ENCODE assay signal across 1 cellular context in the genomic region with DNA sequence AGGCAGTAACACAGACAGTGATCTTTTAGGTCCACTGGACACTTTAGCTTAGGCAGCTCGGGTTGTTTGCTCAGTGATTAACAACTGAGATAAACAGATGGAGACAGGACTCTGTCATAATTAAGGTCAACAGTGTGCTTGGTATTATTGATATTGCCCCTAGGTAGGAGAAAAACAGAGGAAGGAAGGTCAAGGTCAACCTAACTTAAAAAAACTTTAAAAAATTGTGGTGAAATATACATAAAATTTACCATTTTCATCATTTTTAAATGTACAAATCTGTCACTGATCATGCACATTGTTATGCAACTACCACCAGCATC.
TF ChIP-seq lines count a peak whose summit lies in the region.

No MANE protein-coding gene starts in this region.

TF ChIP-seq in HepG2, 621 proteins besides CTCF, POLR2A, EP300 and RAD21 (continued from another document and continues in another):
- 0 out of 2 replicates have a peak, but pooled peaks have one; percentile 34 for TF ChIP-seq FOXO4 (CRISPR knock-in tag; conservative IDR thresholded peaks at IDR 0.05)
- TF ChIP-seq PRDM10 (CRISPR knock-in tag; IDR thresholded peaks at IDR 0.05; ENCODE audit: low read depth) = no peak
- 0 out of 2 replicates have a peak, but pooled peaks have one; percentile 38 for TF ChIP-seq SPEN (CRISPR knock-in tag; IDR thresholded peaks at IDR 0.05; ENCODE audit: low read depth)
- TF ChIP-seq IKZF5 (CRISPR knock-in tag; IDR thresholded peaks at IDR 0.05) = peak; percentile 77; the same call in 1 of the 2 replicates
- TF ChIP-seq, protein P1, sequence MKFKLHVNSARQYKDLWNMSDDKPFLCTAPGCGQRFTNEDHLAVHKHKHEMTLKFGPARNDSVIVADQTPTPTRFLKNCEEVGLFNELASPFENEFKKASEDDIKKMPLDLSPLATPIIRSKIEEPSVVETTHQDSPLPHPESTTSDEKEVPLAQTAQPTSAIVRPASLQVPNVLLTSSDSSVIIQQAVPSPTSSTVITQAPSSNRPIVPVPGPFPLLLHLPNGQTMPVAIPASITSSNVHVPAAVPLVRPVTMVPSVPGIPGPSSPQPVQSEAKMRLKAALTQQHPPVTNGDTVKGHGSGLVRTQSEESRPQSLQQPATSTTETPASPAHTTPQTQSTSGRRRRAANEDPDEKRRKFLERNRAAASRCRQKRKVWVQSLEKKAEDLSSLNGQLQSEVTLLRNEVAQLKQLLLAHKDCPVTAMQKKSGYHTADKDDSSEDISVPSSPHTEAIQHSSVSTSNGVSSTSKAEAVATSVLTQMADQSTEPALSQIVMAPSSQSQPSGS (CRISPR knock-in tag; IDR thresholded peaks at IDR 0.05) = peak; percentile 52
- TF ChIP-seq REPIN1 (CRISPR knock-in tag; IDR thresholded peaks at IDR 0.05; ENCODE audit: borderline replicate concordance, low read depth) = peak; percentile 48; the same call in 1 of the 2 replicates
- TF ChIP-seq MIXL1 (CRISPR knock-in tag; IDR thresholded peaks at IDR 0.05) = peak; percentile 100
- TF ChIP-seq PATZ1 (CRISPR knock-in tag; IDR thresholded peaks at IDR 0.05) = peak; percentile 48
- TF ChIP-seq, protein P2, sequence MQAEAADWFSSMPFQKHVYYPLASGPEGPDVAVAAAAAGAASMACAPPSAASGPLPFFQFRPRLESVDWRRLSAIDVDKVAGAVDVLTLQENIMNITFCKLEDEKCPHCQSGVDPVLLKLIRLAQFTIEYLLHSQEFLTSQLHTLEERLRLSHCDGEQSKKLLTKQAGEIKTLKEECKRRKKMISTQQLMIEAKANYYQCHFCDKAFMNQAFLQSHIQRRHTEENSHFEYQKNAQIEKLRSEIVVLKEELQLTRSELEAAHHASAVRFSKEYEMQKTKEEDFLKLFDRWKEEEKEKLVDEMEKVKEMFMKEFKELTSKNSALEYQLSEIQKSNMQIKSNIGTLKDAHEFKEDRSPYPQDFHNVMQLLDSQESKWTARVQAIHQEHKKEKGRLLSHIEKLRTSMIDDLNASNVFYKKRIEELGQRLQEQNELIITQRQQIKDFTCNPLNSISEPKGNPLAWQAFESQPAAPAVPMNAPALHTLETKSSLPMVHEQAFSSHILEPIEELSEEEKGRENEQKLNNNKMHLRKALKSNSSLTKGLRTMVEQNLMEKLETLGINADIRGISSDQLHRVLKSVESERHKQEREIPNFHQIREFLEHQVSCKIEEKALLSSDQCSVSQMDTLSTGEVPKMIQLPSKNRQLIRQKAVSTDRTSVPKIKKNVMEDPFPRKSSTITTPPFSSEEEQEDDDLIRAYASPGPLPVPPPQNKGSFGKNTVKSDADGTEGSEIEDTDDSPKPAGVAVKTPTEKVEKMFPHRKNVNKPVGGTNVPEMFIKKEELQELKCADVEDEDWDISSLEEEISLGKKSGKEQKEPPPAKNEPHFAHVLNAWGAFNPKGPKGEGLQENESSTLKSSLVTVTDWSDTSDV (CRISPR knock-in tag; IDR thresholded peaks at IDR 0.05) = no peak
- peak; percentile 50; the same call in 1 of the 2 replicates for TF ChIP-seq MXD4 (CRISPR knock-in tag; IDR thresholded peaks at IDR 0.05)
- peak; percentile 62 for TF ChIP-seq TCF7 (IDR thresholded peaks at IDR 0.05; ENCODE audit: low read depth)
- TF ChIP-seq CREM (IDR thresholded peaks at IDR 0.05) = peak; percentile 82
- no peak for TF ChIP-seq CREM (CRISPR knock-in tag; IDR thresholded peaks at IDR 0.05)
- peak; percentile 41; the same call in 1 of the 2 replicates for TF ChIP-seq ZNF205 (CRISPR knock-in tag; IDR thresholded peaks at IDR 0.05)
- TF ChIP-seq MEIS2 (CRISPR knock-in tag; IDR thresholded peaks at IDR 0.05) = peak; percentile 80
- TF ChIP-seq JUN (CRISPR knock-in tag; IDR thresholded peaks at IDR 0.05) = peak; percentile 45; the same call in 1 of the 2 replicates
- TF ChIP-seq ARID2 (CRISPR knock-in tag; IDR thresholded peaks at IDR 0.05; ENCODE audit: borderline replicate concordance) = 0 out of 2 replicates have a peak, but pooled peaks have one; percentile 20
- no peak for TF ChIP-seq CERS6 (CRISPR knock-in tag; IDR thresholded peaks at IDR 0.05)
- no peak for TF ChIP-seq SMAD9 (CRISPR knock-in tag; IDR thresholded peaks at IDR 0.05)
- TF ChIP-seq MEF2D (CRISPR knock-in tag; IDR thresholded peaks at IDR 0.05) = peak; percentile 70
- TF ChIP-seq PPARG (CRISPR knock-in tag; conservative IDR thresholded peaks at IDR 0.05) = peak; percentile 84
- TF ChIP-seq, protein P3, sequence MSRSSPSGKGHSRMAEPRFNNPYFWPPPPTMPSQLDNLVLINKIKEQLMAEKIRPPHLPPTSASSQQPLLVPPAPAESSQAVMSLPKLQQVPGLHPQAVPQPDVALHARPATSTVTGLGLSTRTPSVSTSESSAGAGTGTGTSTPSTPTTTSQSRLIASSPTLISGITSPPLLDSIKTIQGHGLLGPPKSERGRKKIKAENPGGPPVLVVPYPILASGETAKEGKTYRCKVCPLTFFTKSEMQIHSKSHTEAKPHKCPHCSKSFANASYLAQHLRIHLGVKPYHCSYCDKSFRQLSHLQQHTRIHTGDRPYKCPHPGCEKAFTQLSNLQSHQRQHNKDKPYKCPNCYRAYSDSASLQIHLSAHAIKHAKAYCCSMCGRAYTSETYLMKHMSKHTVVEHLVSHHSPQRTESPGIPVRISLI (CRISPR knock-in tag; IDR thresholded peaks at IDR 0.05; ENCODE audit: borderline replicate concordance) = peak; percentile 88
- TF ChIP-seq ZNF335 (CRISPR knock-in tag; IDR thresholded peaks at IDR 0.05) = peak; percentile 88
- TF ChIP-seq SIN3A (IDR thresholded peaks at IDR 0.05; ENCODE audit: borderline replicate concordance, low read depth, low read length) = no peak
- TF ChIP-seq ZNF878 (CRISPR knock-in tag; IDR thresholded peaks at IDR 0.05) = no peak
- TF ChIP-seq SMYD3 (CRISPR knock-in tag; IDR thresholded peaks at IDR 0.05) = 0 out of 2 replicates have a peak, but pooled peaks have one; percentile 75
- peak; percentile 60; the same call in 1 of the 2 replicates for TF ChIP-seq HNF4G (IDR thresholded peaks at IDR 0.05; ENCODE audit: borderline replicate concordance, low read depth, low read length)
- TF ChIP-seq HNF4G (CRISPR knock-in tag; IDR thresholded peaks at IDR 0.05; ENCODE audit: borderline replicate concordance, low read depth) = no peak
- peak; percentile 73 for TF ChIP-seq TBX2 (CRISPR knock-in tag; IDR thresholded peaks at IDR 0.05; ENCODE audit: borderline replicate concordance)
- TF ChIP-seq ZFAT (CRISPR knock-in tag; conservative IDR thresholded peaks at IDR 0.05) = no peak
- peak; percentile 60; the same call in 1 of the 2 replicates for TF ChIP-seq ERF (CRISPR knock-in tag; IDR thresholded peaks at IDR 0.05)
- TF ChIP-seq ZKSCAN8 (CRISPR knock-in tag; IDR thresholded peaks at IDR 0.05; ENCODE audit: borderline replicate concordance) = peak; percentile 48; the same call in 1 of the 2 replicates
- peak; percentile 88 for TF ChIP-seq HDAC2 (CRISPR knock-in tag; IDR thresholded peaks at IDR 0.05)
- TF ChIP-seq, protein P4, sequence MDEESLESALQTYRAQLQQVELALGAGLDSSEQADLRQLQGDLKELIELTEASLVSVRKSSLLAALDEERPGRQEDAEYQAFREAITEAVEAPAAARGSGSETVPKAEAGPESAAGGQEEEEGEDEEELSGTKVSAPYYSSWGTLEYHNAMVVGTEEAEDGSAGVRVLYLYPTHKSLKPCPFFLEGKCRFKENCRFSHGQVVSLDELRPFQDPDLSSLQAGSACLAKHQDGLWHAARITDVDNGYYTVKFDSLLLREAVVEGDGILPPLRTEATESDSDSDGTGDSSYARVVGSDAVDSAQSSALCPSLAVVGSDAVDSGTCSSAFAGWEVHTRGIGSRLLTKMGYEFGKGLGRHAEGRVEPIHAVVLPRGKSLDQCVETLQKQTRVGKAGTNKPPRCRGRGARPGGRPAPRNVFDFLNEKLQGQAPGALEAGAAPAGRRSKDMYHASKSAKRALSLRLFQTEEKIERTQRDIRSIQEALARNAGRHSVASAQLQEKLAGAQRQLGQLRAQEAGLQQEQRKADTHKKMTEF (CRISPR knock-in tag; IDR thresholded peaks at IDR 0.05) = peak; percentile 52; the same call in 1 of the 2 replicates
- peak; percentile 96 for TF ChIP-seq FOXJ3 (CRISPR knock-in tag; IDR thresholded peaks at IDR 0.05; ENCODE audit: borderline replicate concordance)
- TF ChIP-seq ZNF292 (CRISPR knock-in tag; IDR thresholded peaks at IDR 0.05; ENCODE audit: borderline replicate concordance, low read depth) = peak; percentile 70; the same call in 1 of the 2 replicates
- TF ChIP-seq, protein P5, sequence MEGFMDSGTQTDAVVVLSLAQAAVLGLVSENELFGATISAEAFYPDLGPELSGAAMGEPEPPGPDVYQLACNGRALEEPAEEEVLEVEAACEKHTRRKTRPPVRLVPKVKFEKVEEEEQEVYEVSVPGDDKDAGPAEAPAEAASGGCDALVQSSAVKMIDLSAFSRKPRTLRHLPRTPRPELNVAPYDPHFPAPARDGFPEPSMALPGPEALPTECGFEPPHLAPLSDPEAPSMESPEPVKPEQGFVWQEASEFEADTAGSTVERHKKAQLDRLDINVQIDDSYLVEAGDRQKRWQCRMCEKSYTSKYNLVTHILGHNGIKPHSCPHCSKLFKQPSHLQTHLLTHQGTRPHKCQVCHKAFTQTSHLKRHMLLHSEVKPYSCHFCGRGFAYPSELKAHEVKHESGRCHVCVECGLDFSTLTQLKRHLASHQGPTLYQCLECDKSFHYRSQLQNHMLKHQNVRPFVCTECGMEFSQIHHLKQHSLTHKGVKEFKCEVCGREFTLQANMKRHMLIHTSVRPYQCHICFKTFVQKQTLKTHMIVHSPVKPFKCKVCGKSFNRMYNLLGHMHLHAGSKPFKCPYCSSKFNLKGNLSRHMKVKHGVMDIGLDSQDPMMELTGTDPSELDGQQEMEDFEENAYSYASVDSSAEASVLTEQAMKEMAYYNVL (CRISPR knock-in tag; IDR thresholded peaks at IDR 0.05; ENCODE audit: borderline replicate concordance) = peak; percentile 77; the same call in 1 of the 2 replicates
- 0 out of 2 replicates have a peak, but pooled peaks have one; percentile 16 for TF ChIP-seq TCF7L2 (IDR thresholded peaks at IDR 0.05; ENCODE audit: low read depth, low read length)
- TF ChIP-seq ZC3H13 (CRISPR knock-in tag; IDR thresholded peaks at IDR 0.05) = no peak
- TF ChIP-seq TGIF2 (CRISPR knock-in tag; IDR thresholded peaks at IDR 0.05) = 0 out of 2 replicates have a peak, but pooled peaks have one; percentile 52
